Comparison of ENCODE assay signal across 20 cellular contexts in genomic region chr10:128896183-128896805, GRCh38.
A peak's percentile ranks its signal among the peaks of the same experiment; 100 is the strongest.
DNase-seq lines count a peak whose midpoint lies in the region; ATAC-seq and TF ChIP-seq lines count a peak whose summit lies in the region.
"Had no signal": no experiment of that assay in that cellular context is flagged by ENCODE, and none has a peak within 500 bp of the region (broad histone marks: within the 10 kb centered on the region; RNA-seq: fewer than 3 reads in every experiment).

No MANE protein-coding gene starts in this region.

- H4K20me1 ChIP-seq in hepatocyte (ENCODE audit: insufficient read depth, poor library complexity, severe bottlenecking), result no peaks in the 10 kb centered on the region

- H3K36me3 ChIP-seq in adipocyte (ENCODE audit: control insufficient read depth, insufficient read depth, low read length, severe bottlenecking) (no peaks in the 10 kb centered on the region), gastroesophageal sphincter (no peaks in the 10 kb centered on the region), hepatocyte (replicated peaks; ENCODE audit: insufficient read depth, low read depth) (no peaks in the 10 kb centered on the region), gastrocnemius medialis (no peaks in the 10 kb centered on the region)
- H3K36me3 ChIP-seq: BE2C had no signal

- H3K27ac ChIP-seq in gastroesophageal sphincter (peak overlapping the region in 3 of 4 donors; percentile 59 to 70 (median 60)), hepatocyte (peak overlapping the region; percentile 52), gastrocnemius medialis (peak overlapping the region; percentile 41 to 59 (median 50))
- H3K27ac ChIP-seq: A549, RWPE1 had no signal

- intact Hi-C loops in gastrocnemius medialis (cut with DNase I; ENCODE audit: low total_unique reads), result loop anchor here (5.0 kb wide), 1 partner anchor 1056 kb away; no protein-coding TSS in a partner anchor

- 56% methylated on average over 7 to 8 of the region's 8 CpGs for WGBS in gastroesophageal sphincter (ENCODE audit: low coverage in 1 of 2), 2 donors
- 73% methylated on average over 8 of the region's 8 CpGs for WGBS in hepatocyte (ENCODE audit: low lambda C conversion rate, missing lambda C conversion rate)

- DNase-seq in adipocyte (ENCODE audit: low read depth), result no peak
- DNase-seq in hepatocyte (ENCODE audit: low spot score), result no peak
- peak in 1 of 2 donors; percentile 26 for DNase-seq in gastrocnemius medialis
- no peak for DNase-seq in AG08396 (ENCODE audit: low spot score)
- DNase-seq in stimulated activated CD4-positive, alpha-beta T cell treated with anti-CD3 and anti-CD28 coated beads, Interleukin-2, amount 100 ng/mL, for 24 hours, result no peak
- DNase-seq: BE2C; DMS53; GDM1; Karpas-422; MV-4-11; NCI-H1105 treated with DMSO at 0.1 percent for 48 hours; NCI-H2029 treated with DMSO at 0.1 percent for 48 hours; NCI-H226; NCI-H510A treated with DMSO at 0.1 percent for 48 hours; NCI-H774; NK-92 treated with Interleukin-12 subunit alpha and Interleukin-12 subunit beta, amount 100 ng/mL, for 24 hours had no signal

- in situ Hi-C loops in gastrocnemius medialis (cut with MboI; ENCODE audit: low sequenced_read_pairs in 4 of 4), result no loop called here

- H3K4me1 ChIP-seq in adipocyte (ENCODE audit: control insufficient read depth, insufficient read depth, low read length) (peaks cover 30% of the 10 kb centered on the region), gastroesophageal sphincter (peaks cover 0 to 16% (median 3%) of the 10 kb centered on the region in 3 donors), hepatocyte (ENCODE audit: insufficient read depth) (no peaks in the 10 kb centered on the region), gastrocnemius medialis (peaks cover 3 to 5% of the 10 kb centered on the region in 2 donors)
- H3K4me1 ChIP-seq: A549, BE2C had no signal

- H3K9me3 ChIP-seq in adipocyte (ENCODE audit: control insufficient read depth, low read length) (no peaks in the 10 kb centered on the region), gastroesophageal sphincter (no peaks in the 10 kb centered on the region), hepatocyte (ENCODE audit: low read depth) (no peaks in the 10 kb centered on the region), gastrocnemius medialis (no peaks in the 10 kb centered on the region)
- H3K9me3 ChIP-seq: A549, BE2C had no signal

- H3K27me3 ChIP-seq in adipocyte (replicated peaks; ENCODE audit: control insufficient read depth, insufficient read depth, low read length) (no peaks in the 10 kb centered on the region), gastroesophageal sphincter (peaks cover 14% of the 10 kb centered on the region), hepatocyte (peaks cover 27% of the 10 kb centered on the region), gastrocnemius medialis (no peaks in the 10 kb centered on the region)

- peak; percentile 61 for ATAC-seq in gastroesophageal sphincter
- peak; percentile 73 to 77 for ATAC-seq in gastrocnemius medialis
- no peak for ATAC-seq in GM18502 (IDR thresholded peaks at IDR 0.05; ENCODE audit: poor library complexity, unreplicated experiment)
- ATAC-seq: A549 had no signal

- H3K9ac ChIP-seq in adipocyte (ENCODE audit: low read length), result peak overlapping the region; percentile 57

- no peaks in the 10 kb centered on the region for H3K79me2 ChIP-seq in hepatocyte

- no peak overlapping the region for H3K4me2 ChIP-seq in hepatocyte
- H3K4me2 ChIP-seq: A549 had no signal

- TF ChIP-seq POLR2A in gastroesophageal sphincter (IDR thresholded peaks at IDR 0.05), result no peak
- TF ChIP-seq POLR2A in gastrocnemius medialis (IDR thresholded peaks at IDR 0.05), result no peak

- no peak for TF ChIP-seq EP300 in gastroesophageal sphincter (IDR thresholded peaks at IDR 0.05)

- H2AFZ ChIP-seq in hepatocyte, result no peak overlapping the region

- peak overlapping the region; percentile 31 for H3K4me3 ChIP-seq in adipocyte (ENCODE audit: low read length)
- H3K4me3 ChIP-seq in gastroesophageal sphincter, result no peak overlapping the region
- no peak overlapping the region for H3K4me3 ChIP-seq in hepatocyte
- H3K4me3 ChIP-seq in gastrocnemius medialis, result no peak overlapping the region
- H3K4me3 ChIP-seq: A549 had no signal

- H3K9me2 ChIP-seq in hepatocyte (replicated peaks; ENCODE audit: insufficient read depth), result no peaks in the 10 kb centered on the region

- TF ChIP-seq CTCF in gastroesophageal sphincter (IDR thresholded peaks at IDR 0.05), result no peak
- no peak for TF ChIP-seq CTCF in hepatocyte (IDR thresholded peaks at IDR 0.05; ENCODE audit: poor library complexity)
- no peak for TF ChIP-seq CTCF in gastrocnemius medialis (IDR thresholded peaks at IDR 0.05 in 4 of 5, conservative IDR thresholded peaks at IDR 0.05 in 1 of 5)
